22 cellular contexts compared by ENCODE assay signal in the genomic region with DNA sequence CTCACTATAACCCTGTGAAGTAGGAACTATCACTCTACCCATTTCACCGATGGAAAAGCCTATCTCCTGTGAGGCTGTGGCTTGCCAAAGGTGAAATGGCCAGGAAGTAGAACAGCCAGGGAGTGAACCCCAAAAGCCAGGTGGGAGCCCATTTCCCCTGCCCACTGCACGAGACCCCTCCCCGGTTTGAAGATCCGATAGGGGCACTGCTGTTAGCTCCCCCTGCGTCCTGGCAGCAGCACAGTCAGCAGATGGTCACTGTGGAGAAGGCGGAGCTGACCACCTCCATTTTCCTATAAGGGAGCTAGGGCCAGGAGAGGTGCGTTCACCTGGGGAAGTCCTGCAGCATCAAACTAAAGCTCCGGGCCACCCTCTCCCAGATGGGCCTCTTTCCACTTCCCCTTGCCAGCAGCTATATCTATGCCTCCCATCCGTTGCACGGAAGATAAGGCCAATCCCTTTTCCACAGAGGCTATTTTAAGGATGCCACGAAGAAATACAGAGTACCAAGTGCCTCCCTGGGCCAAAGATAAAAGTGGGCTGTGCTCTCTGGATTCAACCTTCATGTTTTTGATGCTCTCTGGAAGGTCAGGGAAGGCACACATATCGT. TPM values are rescaled to one million over a fixed set of nuclear protein-coding genes. Genes with fewer than 3 reads are reported as not detected.
DNase-seq lines count a peak whose midpoint lies in the region; ATAC-seq, FAIRE-seq and TF ChIP-seq lines count a peak whose summit lies in the region.
"Had no signal": no experiment of that assay in that cellular context is flagged by ENCODE, and none has a peak within 500 bp of the region (broad histone marks: within the 10 kb centered on the region; RNA-seq: fewer than 3 reads in every experiment).

No MANE protein-coding gene starts in this region.

- H2AFZ ChIP-seq in K562 (ENCODE audit: low read depth, low read length): no peak overlapping the region

- ATAC-seq in K562 (no peak), GM21619 (IDR thresholded peaks at IDR 0.05; ENCODE audit: unreplicated experiment) (no peak)

- H3K4me1 ChIP-seq in K562 (replicated peaks in 1 of 2; ENCODE audit: control insufficient read depth in 2 of 2, insufficient read depth in 2 of 2, low read length in 2 of 2): no peaks in the 10 kb centered on the region; a peak in 1 of 5 replicates
- peaks cover 97 to 98% of the 10 kb centered on the region in 2 experiments for H3K4me1 ChIP-seq in neutrophil (ENCODE audit: control insufficient read depth in 1 of 2, insufficient read depth in 1 of 2, low read depth in 1 of 2, low read length in 1 of 2)

- intact Hi-C loops in K562 (cut with micrococcal nuclease): no loop called here

- no peak for TF ChIP-seq POLR2A in K562 (conservative IDR thresholded peaks at IDR 0.05)
- TF ChIP-seq POLR2A in GM12892 (IDR thresholded peaks at IDR 0.05; ENCODE audit: low read depth, low read length): no peak

- CTCF ChIA-PET in K562 (lab: Yijun Ruan, JAX; ENCODE audit: low intra/inter-chr PET ratio): no interaction called here

- no peak for TF ChIP-seq CTCF in K562 (IDR thresholded peaks at IDR 0.05 in 2 of 3, conservative IDR thresholded peaks at IDR 0.05 in 1 of 3; ENCODE audit: insufficient read depth in 2 of 3, low read depth in 1 of 3, low read length in 3 of 3)
- no peak for TF ChIP-seq CTCF in neutrophil (IDR thresholded peaks at IDR 0.05)

- peaks cover 6 to 23% of the 10 kb centered on the region in 2 experiments for H3K27me3 ChIP-seq in K562 (ENCODE audit: control insufficient read depth in 2 of 2, insufficient read depth in 2 of 2, low read length in 2 of 2)
- no peaks in the 10 kb centered on the region for H3K27me3 ChIP-seq in neutrophil

- no peak for FAIRE-seq in K562 (lab: Jason Lieb, UNC)
- no peak for FAIRE-seq in GM12892 (lab: Jason Lieb, UNC)
- FAIRE-seq: colon had no signal

- H3K9me3 ChIP-seq in K562 (replicated peaks; ENCODE audit: control insufficient read depth, insufficient read depth, low read depth, low read length) (no peaks in the 10 kb centered on the region), neutrophil (no peaks in the 10 kb centered on the region)

- H3K4me3 ChIP-seq in K562 (no peak overlapping the region), neutrophil (ENCODE audit: low read depth in 1 of 2, low read length in 1 of 2) (peak overlapping the region; percentile 19 to 24)

- TF ChIP-seq RAD21 in K562 (CRISPR knock-in tag; conservative IDR thresholded peaks at IDR 0.05 in 1 of 2, IDR thresholded peaks at IDR 0.05 in 1 of 2): no peak

- no peak overlapping the region for H3K9ac ChIP-seq in K562 (ENCODE audit: insufficient read depth in 1 of 2, low read depth in 2 of 2, low read length in 2 of 2)

- POLR2A ChIA-PET in K562 (lab: Yijun Ruan, JAX): interaction anchor here (0.6 to 1.1 kb wide), 2 partner anchors 13 to 1834 kb away, joined by 3 read pairs; no protein-coding TSS in a partner anchor

- TF ChIP-seq EP300 in K562 (IDR thresholded peaks at IDR 0.05; ENCODE audit: low read length): no peak

- H3K9me1 ChIP-seq in K562 (ENCODE audit: control insufficient read depth, insufficient read depth, low read length): no peaks in the 10 kb centered on the region

- H3K4me2 ChIP-seq in K562 (ENCODE audit: insufficient read depth, low read length): no peak overlapping the region

- peak; percentile 37 for DNase-seq in GDM1 (lab: John Stamatoyannopoulos, UW)
- peak; percentile 82 for DNase-seq in KBM-7
- no peak for DNase-seq in K562 (ENCODE audit: extremely low read depth in 1 of 4, low spot score in 3 of 4)
- DNase-seq in GM12892 (ENCODE audit: insufficient read length): no peak
- DNase-seq in glomerular visceral epithelial cell (ENCODE audit: extremely low spot score): no peak
- DNase-seq: activated CD4-positive, alpha-beta T cell treated with anti-CD3 and anti-CD28 coated beads, Interleukin-2, amount 50 U/mL, for 1 hour; activated CD8-positive, alpha-beta memory T cell treated with anti-CD3 and anti-CD28 coated beads, Interleukin-2, amount 50 U/mL, for 4 hours; activated effector memory CD4-positive, alpha-beta T cell treated with Interleukin-2 at 50 U/mL for 16 hours; CD4-positive, alpha-beta memory T cell; GF-D8; head of caudate nucleus; mammary epithelial cell; NCI-H2107; NCI-H510A; NK-92 treated with Interleukin-12 subunit alpha and Interleukin-12 subunit beta, amount 100 ng/mL, for 24 hours; retina; stimulated activated CD4-positive, alpha-beta T cell treated with anti-CD3 and anti-CD28 coated beads, Interleukin-15, amount 100 ng/mL, for 24 hours had no signal

- 0 out of 2 replicates have a peak, but pooled peaks cover 4% of the 10 kb centered on the region for H4K20me1 ChIP-seq in K562 (replicated peaks; ENCODE audit: control insufficient read depth, insufficient read depth, low read length)

- WGBS in K562 (ENCODE audit: insufficient coverage, low coverage, missing lambda C conversion rate): under 1% methylated on average over 12 of the region's 12 CpGs

- no TSS peak for BruUV-seq in K562 (replicated peaks; lab: Mats Ljungman, UMichigan)

- no peaks in the 10 kb centered on the region for H3K79me2 ChIP-seq in K562 (ENCODE audit: control insufficient read depth, insufficient read depth, low read length)

- H3K36me3 ChIP-seq in K562 (ENCODE audit: control insufficient read depth, insufficient read depth, low read length) (no peaks in the 10 kb centered on the region), neutrophil (no peaks in the 10 kb centered on the region)

- in situ Hi-C loops in KBM-7 (cut with MboI; ENCODE audit: low pct_unique_long_range_greater_than_20kb, low sequenced_read_pairs): loop anchor here (25.0 kb wide), 1 partner anchor 647 kb away; no protein-coding TSS in a partner anchor
- in situ Hi-C loops in K562 (cut with MboI): no loop called here

- H3K27ac ChIP-seq in K562 (ENCODE audit: extremely low read depth, low read depth, low read length) (no peak overlapping the region), neutrophil (peak overlapping the region; percentile 84)

TF ChIP-seq in K562, 482 proteins besides CTCF, POLR2A, EP300 and RAD21 (continues in another document):
- TF ChIP-seq ZBTB17 (CRISPR knock-in tag; IDR thresholded peaks at IDR 0.05) (no peak), ZNF121 (CRISPR knock-in tag; conservative IDR thresholded peaks at IDR 0.05) (no peak), CTBP1 (IDR thresholded peaks at IDR 0.05; ENCODE audit: borderline replicate concordance) (peak; percentile 52; the same call in 1 of the 2 replicates), YY1 (IDR thresholded peaks at IDR 0.05; ENCODE audit: borderline replicate concordance in 1 of 3, control insufficient read depth in 1 of 3, extremely low read depth in 1 of 3, insufficient read depth in 3 of 3, insufficient read length in 1 of 3, insufficient replicate concordance in 2 of 3, low read depth in 1 of 3, low read length in 2 of 3) (no peak), SPI1 (IDR thresholded peaks at IDR 0.05; ENCODE audit: borderline replicate concordance, low read depth, low read length) (peak; percentile 24; the same call in 1 of the 2 replicates), HNRNPLL (IDR thresholded peaks at IDR 0.05; ENCODE audit: low read depth, low read length, poor library complexity, severe bottlenecking) (no peak), HLTF (IDR thresholded peaks at IDR 0.05) (no peak)
- TF ChIP-seq, protein P1, sequence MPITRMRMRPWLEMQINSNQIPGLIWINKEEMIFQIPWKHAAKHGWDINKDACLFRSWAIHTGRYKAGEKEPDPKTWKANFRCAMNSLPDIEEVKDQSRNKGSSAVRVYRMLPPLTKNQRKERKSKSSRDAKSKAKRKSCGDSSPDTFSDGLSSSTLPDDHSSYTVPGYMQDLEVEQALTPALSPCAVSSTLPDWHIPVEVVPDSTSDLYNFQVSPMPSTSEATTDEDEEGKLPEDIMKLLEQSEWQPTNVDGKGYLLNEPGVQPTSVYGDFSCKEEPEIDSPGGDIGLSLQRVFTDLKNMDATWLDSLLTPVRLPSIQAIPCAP (CRISPR knock-in tag; IDR thresholded peaks at IDR 0.05; ENCODE audit: borderline replicate concordance): no peak
- TF ChIP-seq, protein P2, sequence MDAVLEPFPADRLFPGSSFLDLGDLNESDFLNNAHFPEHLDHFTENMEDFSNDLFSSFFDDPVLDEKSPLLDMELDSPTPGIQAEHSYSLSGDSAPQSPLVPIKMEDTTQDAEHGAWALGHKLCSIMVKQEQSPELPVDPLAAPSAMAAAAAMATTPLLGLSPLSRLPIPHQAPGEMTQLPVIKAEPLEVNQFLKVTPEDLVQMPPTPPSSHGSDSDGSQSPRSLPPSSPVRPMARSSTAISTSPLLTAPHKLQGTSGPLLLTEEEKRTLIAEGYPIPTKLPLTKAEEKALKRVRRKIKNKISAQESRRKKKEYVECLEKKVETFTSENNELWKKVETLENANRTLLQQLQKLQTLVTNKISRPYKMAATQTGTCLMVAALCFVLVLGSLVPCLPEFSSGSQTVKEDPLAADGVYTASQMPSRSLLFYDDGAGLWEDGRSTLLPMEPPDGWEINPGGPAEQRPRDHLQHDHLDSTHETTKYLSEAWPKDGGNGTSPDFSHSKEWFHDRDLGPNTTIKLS (IDR thresholded peaks at IDR 0.05; ENCODE audit: borderline replicate concordance, low read depth): no peak

RNA-seq across cellular contexts. Expression of gene ERG, which starts 7.8 kb away (rescaled TPM):
- not detected in 2 replicates for total RNA-seq in K562 (2011; cell fraction: chromatin; rRNA removed; ENCODE audit: low replicate concordance)
- total RNA-seq in K562 (2011; cell fraction: nucleolus; rRNA removed): not detected in 2 replicates
- not detected in 2 replicates for total RNA-seq in K562 (2011; cell fraction: nucleoplasm; rRNA removed)
- total RNA-seq in K562 (2014; rRNA removed): not detected in 2 replicates
- total RNA-seq in K562 (2014; rRNA removed; fragmentation: Illumina TruSeq; extraction: Trizol): not detected in 2 replicates
- total RNA-seq in K562 (2015; rRNA removed; fragmentation: Illumina TruSeq; extraction: Trizol): not detected in 2 replicates
- total RNA-seq in K562 (2021): not detected in 2 replicates
- polyA plus RNA-seq in K562 (2011; rRNA removed): not detected in 2 replicates
- polyA plus RNA-seq in K562 (2011; cell fraction: cytosol; rRNA removed): 0.07 TPM in 1 of 2 replicates, not detected in the other
- 0.30 TPM in 1 of 2 replicates, not detected in the other for polyA plus RNA-seq in K562 (2011; cell fraction: nucleus; rRNA removed)
- 0.03 and 0.07 TPM in 2 replicates for polyA plus RNA-seq in K562 (2012)
- not detected in 2 replicates for polyA plus RNA-seq in K562 (2014; fragmentation: Illumina TruSeq; extraction: Trizol)
- polyA plus RNA-seq in K562 (2014; fragmentation: Nextera tagmentation; extraction: Ambion mirVana): under 1 TPM in 1 of 2 experiments, not detected in 1; 0.06 TPM
- polyA plus RNA-seq in K562 (2014; rRNA removed): not detected in 2 replicates
- not detected in 2 replicates for polyA minus RNA-seq in K562 (2011; rRNA and poly(A)+ RNA removed)
- not detected in 2 replicates for polyA minus RNA-seq in K562 (2011; cell fraction: cytosol; rRNA and poly(A)+ RNA removed)
- polyA minus RNA-seq in K562 (2011; cell fraction: nucleus; rRNA and poly(A)+ RNA removed): not detected in 2 replicates
- polyA plus RNA-seq in GM12892 (2012; ENCODE audit: missing spikeins): not detected
- total RNA-seq: CD4-positive, alpha-beta memory T cell; LHCN-M2; RPMI7951 had no signal
- polyA plus RNA-seq: CD4-positive, alpha-beta memory T cell had no signal

Comparison
In these comparisons a context has a peak if more than half of its experiments do, and no peak if none do; other contexts are left out.
1. DNase-seq: peak in GDM1 (single experiment) and KBM-7 (single experiment); none in K562 (0 of 4), GM12892 (single experiment) and glomerular visceral epithelial cell (single experiment).